ENCODE assay signal across 36 cellular contexts in the genomic region with DNA sequence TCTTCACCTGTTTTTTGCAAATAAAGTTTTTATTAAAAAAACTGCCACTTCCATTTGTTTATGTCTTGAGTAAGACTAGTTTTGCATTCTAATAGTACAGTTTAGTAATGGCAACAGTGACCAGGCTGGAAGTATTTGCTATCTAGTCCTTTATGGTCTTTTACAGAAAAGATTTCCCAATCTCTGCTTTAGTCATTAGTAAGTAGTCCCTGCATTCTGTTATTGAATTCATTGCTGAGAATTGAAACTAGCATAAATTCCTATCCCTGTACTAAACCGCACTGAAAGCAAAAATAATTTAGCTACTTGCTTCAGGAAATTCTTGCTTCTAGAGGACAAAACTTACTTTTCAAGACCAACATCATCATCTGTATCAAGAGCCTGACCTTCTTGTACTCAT. TPM values are rescaled to one million over a fixed set of nuclear protein-coding genes. Genes with fewer than 3 reads are reported as not detected.
"Had no signal": no experiment of that assay in that cellular context is flagged by ENCODE, and none has a peak within 500 bp of the region (broad histone marks: within the 10 kb centered on the region; RNA-seq: fewer than 3 reads in every experiment).

No MANE protein-coding gene starts in this region.

- H3K36me3 ChIP-seq: esophagus muscularis mucosa, gastroesophageal sphincter, heart right ventricle, WERI-Rb-1 had no signal

- H3K4me3 ChIP-seq: body of pancreas, esophagus muscularis mucosa, gastroesophageal sphincter, heart right ventricle, hepatocyte had no signal

- H3K27ac ChIP-seq: body of pancreas, esophagus muscularis mucosa, gastroesophageal sphincter, heart right ventricle, hepatocyte, WERI-Rb-1 had no signal

- H2AFZ ChIP-seq: hepatocyte had no signal

- ATAC-seq: activated CD4-positive, CD25-positive, alpha-beta regulatory T cell treated with anti-CD3 and anti-CD28 coated beads, Interleukin-2, amount 50 U/mL, for 24 hours; activated CD8-positive, alpha-beta memory T cell treated with anti-CD3 and anti-CD28 coated beads, Interleukin-2, amount 10 ng/mL, durations not matched to agents 7 days and 5 days; activated CD8-positive, alpha-beta T cell treated with anti-CD3 and anti-CD28 coated beads, Interleukin-2, amount 10 ng/mL, durations not matched to agents 7 days and 5 days; activated naive CD4-positive, alpha-beta T cell treated with anti-CD3 and anti-CD28 coated beads, Interleukin-2, amount 50 U/mL, for 72 hours; body of pancreas; effector memory CD8-positive, alpha-beta T cell; gastroesophageal sphincter; heart right ventricle; T-helper 17 cell had no signal

- H3K4me2 ChIP-seq: hepatocyte had no signal

- H3K27me3 ChIP-seq: body of pancreas, esophagus muscularis mucosa, gastroesophageal sphincter, hepatocyte had no signal

- H3K79me2 ChIP-seq: hepatocyte had no signal

- H3K4me1 ChIP-seq: body of pancreas, esophagus muscularis mucosa, gastroesophageal sphincter, heart right ventricle had no signal

- H3K9me3 ChIP-seq: body of pancreas, esophagus muscularis mucosa, gastroesophageal sphincter had no signal

- DNase-seq: activated B cell treated with CpG ODN at 0.5 μM for 24 hours; activated CD4-positive, alpha-beta memory T cell treated with anti-CD3 and anti-CD28 coated beads for 36 hours; activated CD4-positive, alpha-beta T cell treated with anti-CD3 and anti-CD28 coated beads for 48 hours; activated CD4-positive, alpha-beta T cell treated with anti-CD3 and anti-CD28 coated beads, Interleukin-2, amount 50 U/mL, for 1 hour; activated CD8-positive, alpha-beta memory T cell treated with anti-CD3 and anti-CD28 coated beads, Interleukin-2, amount 10 ng/mL, durations not matched to agents 7 days and 5 days; activated CD8-positive, alpha-beta memory T cell treated with anti-CD3 and anti-CD28 coated beads, Interleukin-2, amount 50 U/mL, for 4 hours; activated CD8-positive, alpha-beta T cell treated with anti-CD3 and anti-CD28 coated beads, Interleukin-2, amount 10 ng/mL, durations not matched to agents 7 days and 5 days; activated effector memory CD4-positive, alpha-beta T cell treated with anti-CD3 and anti-CD28 coated beads, Interleukin-2, amount 50 U/mL, for 16 hours; activated naive CD4-positive, alpha-beta T cell treated with anti-CD3 and anti-CD28 coated beads for 36 hours; activated naive CD8-positive, alpha-beta T cell treated with anti-CD3 and anti-CD28 coated beads, Interleukin-2, amount 10 ng/mL, durations not matched to agents 7 days and 5 days; activated T-cell treated with anti-CD3 and anti-CD28 coated beads, Interleukin-2, amount 50 U/mL, for 1 hour; activated T-cell treated with anti-CD3 and anti-CD28 coated beads, Interleukin-2, amount 50 U/mL, for 48 hours; amygdala; aorta; body of pancreas; caudate nucleus; cortex of kidney; dermis blood vessel endothelial cell; effector CD4-positive, alpha-beta T cell; effector memory CD8-positive, alpha-beta T cell; erythroblast; foreskin melanocyte; heart right ventricle; T-helper 1 cell; T-helper 17 cell; T1000; WERI-Rb-1 had no signal

RNA-seq across cellular contexts. Expression of a gene that starts 46.2 kb away (rescaled TPM):
- total RNA-seq: activated B cell treated with CpG ODN at 0.5 μM for 24 hours; activated CD4-positive, alpha-beta memory T cell treated with anti-CD3 and anti-CD28 coated beads for 36 hours; activated CD8-positive, alpha-beta memory T cell treated with anti-CD3 and anti-CD28 coated beads for 36 hours; activated CD8-positive, alpha-beta memory T cell treated with anti-CD3 and anti-CD28 coated beads, Interleukin-2, amount 10 ng/mL, durations not matched to agents 7 days and 5 days; activated CD8-positive, alpha-beta T cell treated with anti-CD3 and anti-CD28 coated beads, Interleukin-2, amount 10 ng/mL, durations not matched to agents 7 days and 5 days; activated naive CD4-positive, alpha-beta T cell treated with anti-CD3 and anti-CD28 coated beads for 36 hours; activated naive CD4-positive, alpha-beta T cell treated with anti-CD3 and anti-CD28 coated beads, Interleukin-2, amount 50 U/mL, for 72 hours; activated naive CD8-positive, alpha-beta T cell treated with anti-CD3 and anti-CD28 coated beads, Interleukin-2, amount 10 ng/mL, durations not matched to agents 7 days and 5 days; activated T-helper 1 cell treated with anti-CD3 and anti-CD28 coated beads, Interleukin-12 subunit alpha, Interleukin-12 subunit beta, Interleukin-2, Interleukin-4 antibody, amounts not matched to agents 30 ng/mL and 10 ng/mL and 1 ng/mL, durations not matched to agents 14 hours and 24 hours and 36 hours; activated T-helper 2 cell treated with anti-CD3 and anti-CD28 coated beads, Interferon-gamma antibody, Interleukin-2, Interleukin-4, amounts not matched to agents 10 μg/mL and 5 μg/mL and 100 μg/mL, durations not matched to agents 14 hours and 24 hours and 36 hours; body of pancreas; dermis blood vessel endothelial cell; glomerular endothelial cell; T-helper 17 cell had no signal
